In the genomic region with DNA sequence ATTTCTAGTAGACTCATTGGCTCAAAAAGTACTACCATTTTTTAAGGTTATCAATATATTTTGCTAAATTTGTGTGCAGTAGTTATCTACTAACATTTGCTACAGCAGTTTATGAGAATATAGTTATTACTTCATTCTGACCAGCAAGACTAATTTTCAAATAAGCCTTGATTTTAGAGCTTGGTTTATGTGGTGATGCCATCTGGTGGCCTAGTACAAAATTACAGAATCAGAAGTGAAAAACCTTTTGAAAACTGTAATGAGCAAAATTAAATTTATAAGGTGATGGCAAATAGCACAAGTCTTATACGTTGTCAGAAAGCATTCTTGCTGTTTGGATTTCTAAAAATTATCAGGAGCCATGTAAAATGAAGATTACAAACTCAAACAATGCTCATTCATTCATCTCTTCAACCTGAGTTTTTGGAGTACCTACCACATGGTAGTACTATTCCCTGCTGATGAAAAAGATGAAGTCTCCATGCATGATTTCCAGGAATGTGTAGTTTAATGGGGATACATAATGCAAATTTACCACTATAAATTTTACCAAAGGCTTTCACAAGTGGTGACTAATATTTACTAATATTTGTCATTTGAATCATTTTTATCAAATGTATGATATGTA, we compare ENCODE assay signal across 8 cellular contexts. TPM values are rescaled to one million over a fixed set of nuclear protein-coding genes. Genes with fewer than 3 reads are reported as not detected.
A peak's percentile ranks its signal among the peaks of the same experiment; 100 is the strongest.
DNase-seq lines count a peak whose midpoint lies in the region; ATAC-seq and TF ChIP-seq lines count a peak whose summit lies in the region.

No MANE protein-coding gene starts in this region.

- DNase-seq in AG08395 (ENCODE audit: low spot score) (peak; percentile 37), GDM1 (lab: John Stamatoyannopoulos, UW) (peak; percentile 0), NCI-H2029 (lab: John Stamatoyannopoulos, UW) (peak; percentile 25), astrocyte of the cerebellum (ENCODE audit: low read depth) (peak; percentile 51), left kidney (ENCODE audit: low read depth, low spot score) (peak; percentile 56), type B pancreatic cell (ENCODE audit: extremely low spot score, unreplicated experiment) (no peak), epidermal melanocyte (ENCODE audit: insufficient read length, low spot score) (no peak)

- H3K27me3 Mint-ChIP-seq in type B pancreatic cell: peaks cover 11% of the 10 kb centered on the region

- H3K4me3 ChIP-seq in astrocyte of the cerebellum (ENCODE audit: low read depth, low read length): no peak overlapping the region

- peak; percentile 43 for TF ChIP-seq CTCF in astrocyte of the cerebellum (IDR thresholded peaks at IDR 0.05; ENCODE audit: low read depth, low read length, missing control alignments)
- TF ChIP-seq CTCF in type B pancreatic cell (conservative IDR thresholded peaks at IDR 0.05): peak; percentile 85

- H3K4me3 Mint-ChIP-seq in type B pancreatic cell: no peak overlapping the region

- no peak overlapping the region for H3K27ac Mint-ChIP-seq in type B pancreatic cell

- ATAC-seq in GM18909 (IDR thresholded peaks at IDR 0.05; ENCODE audit: poor library complexity, unreplicated experiment): no peak

- no peaks in the 10 kb centered on the region for H3K9me3 Mint-ChIP-seq in type B pancreatic cell

- no peaks in the 10 kb centered on the region for H3K4me1 Mint-ChIP-seq in type B pancreatic cell (ENCODE audit: unreplicated experiment)

- H3K36me3 Mint-ChIP-seq in type B pancreatic cell: no peaks in the 10 kb centered on the region

- in situ Hi-C loops in astrocyte of the cerebellum (cut with HindIII; ENCODE audit: low sequenced_read_pairs): no loop called here

RNA-seq across cellular contexts. Expression of gene MAGOHB, which starts 51.0 kb away (rescaled TPM):
- total RNA-seq in type B pancreatic cell (ENCODE audit: low replicate concordance): 39.6 and 57.6 TPM in 2 replicates

RNA-seq across cellular contexts. Expression of gene EIF2S3B, which starts 56.7 kb away (rescaled TPM):
- 0.80 and 0.90 TPM in 2 replicates for total RNA-seq in type B pancreatic cell (ENCODE audit: low replicate concordance)

Comparison
In these comparisons a context has a peak if more than half of its experiments do, and no peak if none do; other contexts are left out.
1. DNase-seq: peak in AG08395 (single experiment), GDM1 (single experiment), NCI-H2029 (single experiment), astrocyte of the cerebellum (single experiment) and left kidney (single experiment); none in type B pancreatic cell (single experiment) and epidermal melanocyte (single experiment).